Comparison of ENCODE assay signal across 1 cellular context in the genomic region with DNA sequence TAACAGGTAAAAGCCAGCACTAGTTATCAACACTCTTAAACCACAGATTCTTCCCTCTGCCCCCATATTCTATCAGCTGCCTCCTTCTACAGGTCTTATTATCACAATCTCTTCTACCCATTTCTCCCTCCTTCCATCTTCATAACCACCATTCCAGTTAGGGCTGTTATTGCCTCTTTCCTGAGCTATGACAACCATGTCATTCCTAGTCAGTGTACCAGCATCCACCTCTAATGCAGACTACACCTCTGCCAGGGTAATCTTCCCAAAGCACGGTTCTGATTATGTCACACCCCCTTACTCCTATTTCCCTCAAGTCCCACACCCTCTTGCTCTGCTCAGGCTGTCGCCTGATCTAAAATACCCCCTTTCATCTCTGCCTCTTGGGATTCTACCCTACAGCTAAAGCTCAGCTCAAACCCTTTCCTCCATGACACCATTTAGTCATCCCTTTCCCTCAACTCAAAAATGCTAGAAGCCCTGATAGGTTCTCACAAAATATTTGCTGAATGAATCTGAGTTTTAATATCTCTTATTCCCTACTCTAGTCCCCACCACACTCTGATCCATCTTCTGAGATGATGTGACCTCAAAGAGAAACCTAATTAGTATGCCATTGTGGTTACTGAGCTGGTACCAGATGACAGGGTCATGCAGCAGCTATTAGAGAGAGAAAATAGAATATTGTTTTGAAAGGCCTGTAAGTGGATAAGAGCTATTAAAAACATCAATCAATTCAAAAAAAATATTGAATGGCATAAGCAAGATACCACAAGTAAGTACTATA.
TF ChIP-seq lines count a peak whose summit lies in the region.

No MANE protein-coding gene starts in this region.

TF ChIP-seq in SK-N-SH, 30 proteins besides CTCF, POLR2A, EP300 and RAD21:
- no peak for TF ChIP-seq EZH2phosphoT487 (IDR thresholded peaks at IDR 0.05; ENCODE audit: borderline replicate concordance, low read depth)
- no peak for TF ChIP-seq REST (IDR thresholded peaks at IDR 0.05; ENCODE audit: low read depth, low read length)
- TF ChIP-seq ELF1 (IDR thresholded peaks at IDR 0.05) = no peak
- TF ChIP-seq TAF1 (IDR thresholded peaks at IDR 0.05; ENCODE audit: borderline replicate concordance, low read depth, low read length) = no peak
- no peak for TF ChIP-seq GABPA (IDR thresholded peaks at IDR 0.05; ENCODE audit: low read depth)
- TF ChIP-seq, protein P1, sequence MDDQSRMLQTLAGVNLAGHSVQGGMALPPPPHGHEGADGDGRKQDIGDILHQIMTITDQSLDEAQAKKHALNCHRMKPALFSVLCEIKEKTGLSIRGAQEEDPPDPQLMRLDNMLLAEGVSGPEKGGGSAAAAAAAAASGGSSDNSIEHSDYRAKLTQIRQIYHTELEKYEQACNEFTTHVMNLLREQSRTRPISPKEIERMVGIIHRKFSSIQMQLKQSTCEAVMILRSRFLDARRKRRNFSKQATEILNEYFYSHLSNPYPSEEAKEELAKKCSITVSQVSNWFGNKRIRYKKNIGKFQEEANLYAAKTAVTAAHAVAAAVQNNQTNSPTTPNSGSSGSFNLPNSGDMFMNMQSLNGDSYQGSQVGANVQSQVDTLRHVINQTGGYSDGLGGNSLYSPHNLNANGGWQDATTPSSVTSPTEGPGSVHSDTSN (IDR thresholded peaks at IDR 0.05) = no peak
- no peak for TF ChIP-seq YY1 (IDR thresholded peaks at IDR 0.05; ENCODE audit: low read depth)
- no peak for TF ChIP-seq TEAD4 (IDR thresholded peaks at IDR 0.05; ENCODE audit: borderline replicate concordance, insufficient read depth)
- no peak for TF ChIP-seq MXI1 (IDR thresholded peaks at IDR 0.05; ENCODE audit: low read depth, low read length)
- no peak for TF ChIP-seq NRF1 (IDR thresholded peaks at IDR 0.05; ENCODE audit: low read depth, low read length)
- TF ChIP-seq SIN3A (IDR thresholded peaks at IDR 0.05; ENCODE audit: borderline replicate concordance, low read depth, low read length) = no peak
